ENCODE assay signal across 6 cellular contexts in the genomic region with DNA sequence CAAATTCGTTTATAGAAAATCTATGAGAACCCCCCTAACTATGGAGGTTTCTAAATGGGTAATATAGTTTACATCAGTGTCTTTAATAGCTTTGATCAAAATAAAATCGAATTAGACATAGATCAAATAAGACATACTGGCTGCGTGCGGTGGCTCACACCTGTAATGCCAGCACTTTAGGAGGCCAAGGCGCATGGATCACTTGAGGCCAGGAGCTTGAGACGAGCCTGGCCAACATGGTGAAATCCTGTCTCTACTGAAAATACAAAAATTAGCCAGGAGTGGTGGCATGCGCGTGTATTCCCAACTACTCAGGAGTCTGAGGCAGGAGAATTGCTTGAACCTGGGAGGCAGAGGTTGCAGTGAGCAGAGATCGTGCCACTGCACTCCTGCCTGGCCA. TPM values are rescaled to one million over a fixed set of nuclear protein-coding genes. Genes with fewer than 3 reads are reported as not detected.
"Had no signal": no experiment of that assay in that cellular context is flagged by ENCODE, and none has a peak within 500 bp of the region (broad histone marks: within the 10 kb centered on the region; RNA-seq: fewer than 3 reads in every experiment).

No MANE protein-coding gene starts in this region.

RNA-seq across cellular contexts. Expression of gene GJE1, which starts 21.9 kb away (rescaled TPM):
- total RNA-seq: HepG2, HT-29, HT1080, IMR-90, K562 had no signal
- polyA plus RNA-seq: HepG2, IgD-negative memory B cell, IMR-90, K562 had no signal

RNA-seq across cellular contexts. Expression of gene NMBR, which starts 36.1 kb away (rescaled TPM):
- total RNA-seq: HepG2, HT-29, HT1080, IMR-90, K562 had no signal
- polyA plus RNA-seq: HepG2, IgD-negative memory B cell, IMR-90, K562 had no signal
